20 cellular contexts compared by ENCODE assay signal in the genomic region with DNA sequence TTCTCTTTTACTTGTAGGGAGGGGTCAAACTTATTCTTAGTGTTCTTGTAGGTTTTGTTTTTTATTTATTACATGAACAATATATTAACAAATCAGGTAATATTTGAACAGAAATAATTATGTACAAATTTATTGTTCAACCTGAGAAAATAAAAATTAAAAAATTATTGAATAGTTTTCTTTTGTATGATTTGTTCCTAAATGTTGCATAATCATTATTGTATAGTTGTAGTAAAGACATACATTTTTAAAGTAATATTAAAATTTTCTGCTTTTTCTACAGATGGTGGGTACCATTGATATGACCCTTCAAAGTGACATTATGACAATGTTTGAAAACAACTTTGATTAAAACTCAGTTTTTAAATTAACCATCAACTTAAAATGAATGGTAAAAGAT. TPM values are rescaled to one million over a fixed set of nuclear protein-coding genes. Genes with fewer than 3 reads are reported as not detected.
DNase-seq lines count a peak whose midpoint lies in the region; ATAC-seq, FAIRE-seq and TF ChIP-seq lines count a peak whose summit lies in the region.
"Had no signal": no experiment of that assay in that cellular context is flagged by ENCODE, and none has a peak within 500 bp of the region (broad histone marks: within the 10 kb centered on the region; RNA-seq: fewer than 3 reads in every experiment).

No MANE protein-coding gene starts in this region.

- intact Hi-C loops in kidney (cut with DNase I) = no loop called here

- no peaks in the 10 kb centered on the region for H3K4me1 ChIP-seq in kidney (ENCODE audit: control insufficient read depth in 1 of 2, insufficient read depth in 1 of 2, low read depth in 1 of 2, low read length in 2 of 2)
- H3K4me1 ChIP-seq: BE2C had no signal

- H3K36me3 ChIP-seq in kidney (ENCODE audit: control insufficient read depth in 1 of 2, insufficient read depth in 2 of 2, low read length in 2 of 2) = no peaks in the 10 kb centered on the region
- H3K36me3 ChIP-seq: BE2C; BLaER1 treated with 17β-estradiol and CSF1 and Interleukin-3, amounts not matched to agents 10 nM and 100 nM had no signal

- H3K4me1 Mint-ChIP-seq in activated T-cell treated with anti-CD3 and anti-CD28 coated beads, Interleukin-2, amount 50 U/mL, for 4 hours (ENCODE audit: low read depth) = peaks cover 14% of the 10 kb centered on the region
- H3K4me1 Mint-ChIP-seq: CD14-positive monocyte had no signal

- ATAC-seq in activated T-cell treated with anti-CD3 and anti-CD28 coated beads, Interleukin-2, amount 50 U/mL, for 4 hours = no peak

- FAIRE-seq in TTC549 (lab: Jason Lieb, UNC) = peak; percentile 58
- peak; percentile 33 for FAIRE-seq in endometrium (lab: Jason Lieb, UNC)
- FAIRE-seq in kidney (lab: Jason Lieb, UNC) = peak; percentile 84
- FAIRE-seq: D721Med, GM12892 had no signal

- no peak overlapping the region for H3K4me3 Mint-ChIP-seq in activated T-cell treated with anti-CD3 and anti-CD28 coated beads, Interleukin-2, amount 50 U/mL, for 4 hours
- H3K4me3 Mint-ChIP-seq: CD14-positive monocyte; CD4-positive, alpha-beta T cell; CD8-positive, alpha-beta memory T cell had no signal

- no peak overlapping the region for H3K9ac ChIP-seq in kidney (ENCODE audit: low read length in 2 of 2)
- H3K9ac ChIP-seq: BLaER1 treated with 17β-estradiol and CSF1 and Interleukin-3, amounts not matched to agents 10 nM and 100 nM had no signal

- no peaks in the 10 kb centered on the region for H3K9me3 ChIP-seq in kidney (ENCODE audit: control insufficient read depth in 1 of 2, low read length in 2 of 2)
- H3K9me3 ChIP-seq: BE2C; BLaER1 treated with 17β-estradiol and CSF1 and Interleukin-3, amounts not matched to agents 10 nM and 100 nM had no signal

- no peak overlapping the region for H3K27ac ChIP-seq in kidney (ENCODE audit: low read depth in 2 of 2, low read length in 2 of 2)
- H3K27ac ChIP-seq: BLaER1 treated with 17β-estradiol and CSF1 and Interleukin-3, amounts not matched to agents 10 nM and 100 nM had no signal

- no peak for TF ChIP-seq CTCF in kidney (IDR thresholded peaks at IDR 0.05; ENCODE audit: borderline replicate concordance, extremely low read depth, insufficient read depth)

- peaks cover 10% of the 10 kb centered on the region for H3K27me3 Mint-ChIP-seq in activated T-cell treated with anti-CD3 and anti-CD28 coated beads, Interleukin-2, amount 50 U/mL, for 4 hours (ENCODE audit: low read depth)

- no peaks in the 10 kb centered on the region for H3K9me3 Mint-ChIP-seq in activated T-cell treated with anti-CD3 and anti-CD28 coated beads, Interleukin-2, amount 50 U/mL, for 4 hours
- H3K9me3 Mint-ChIP-seq: CD4-positive, alpha-beta T cell; CD8-positive, alpha-beta memory T cell had no signal

- no peaks in the 10 kb centered on the region for H3K36me3 Mint-ChIP-seq in activated T-cell treated with anti-CD3 and anti-CD28 coated beads, Interleukin-2, amount 50 U/mL, for 4 hours (ENCODE audit: insufficient read depth)
- H3K36me3 Mint-ChIP-seq: CD14-positive monocyte had no signal

- no peak overlapping the region for H3K4me3 ChIP-seq in kidney (ENCODE audit: low read length in 2 of 2)
- H3K4me3 ChIP-seq: BLaER1 treated with 17β-estradiol and CSF1 and Interleukin-3, amounts not matched to agents 10 nM and 100 nM had no signal

- DNase-seq in kidney (no peak), AML-193 (lab: John Stamatoyannopoulos, UW) (no peak), DMS114 treated with DMSO at 0.1 percent for 48 hours (lab: John Stamatoyannopoulos, UW; ENCODE audit: unreplicated experiment) (no peak)
- DNase-seq in activated CD4-positive, alpha-beta T cell treated with anti-CD3 and anti-CD28 coated beads, Interleukin-2, amount 50 U/mL, for 4 hours = no peak
- no peak for DNase-seq in activated T-cell treated with anti-CD3 and anti-CD28 coated beads, Interleukin-2, amount 50 U/mL, for 4 hours
- DNase-seq: BE2C; CD4-positive, alpha-beta T cell; CD8-positive, alpha-beta memory T cell; DMS 273 treated with DMSO at 0.1 percent for 48 hours; DMS53; DMS79 treated with DMSO at 0.1 percent for 48 hours; GOT3; H7; HCEC 1CT had no signal

RNA-seq across cellular contexts. Expression of a gene that starts 15.9 kb away (rescaled TPM):
- 1.2 TPM for total RNA-seq in kidney
- 1.4 TPM for polyA plus RNA-seq in kidney (ENCODE audit: insufficient read depth, low read depth, low replicate concordance)
- under 1 TPM; 0.25 to 0.50 (median 0.33) TPM for total RNA-seq in activated T-cell treated with anti-CD3 and anti-CD28 coated beads, Interleukin-2, amount 50 U/mL, for 4 hours
- total RNA-seq: CD4-positive, alpha-beta T cell had no signal
- polyA plus RNA-seq: CD14-positive monocyte had no signal
